In the genomic region with DNA sequence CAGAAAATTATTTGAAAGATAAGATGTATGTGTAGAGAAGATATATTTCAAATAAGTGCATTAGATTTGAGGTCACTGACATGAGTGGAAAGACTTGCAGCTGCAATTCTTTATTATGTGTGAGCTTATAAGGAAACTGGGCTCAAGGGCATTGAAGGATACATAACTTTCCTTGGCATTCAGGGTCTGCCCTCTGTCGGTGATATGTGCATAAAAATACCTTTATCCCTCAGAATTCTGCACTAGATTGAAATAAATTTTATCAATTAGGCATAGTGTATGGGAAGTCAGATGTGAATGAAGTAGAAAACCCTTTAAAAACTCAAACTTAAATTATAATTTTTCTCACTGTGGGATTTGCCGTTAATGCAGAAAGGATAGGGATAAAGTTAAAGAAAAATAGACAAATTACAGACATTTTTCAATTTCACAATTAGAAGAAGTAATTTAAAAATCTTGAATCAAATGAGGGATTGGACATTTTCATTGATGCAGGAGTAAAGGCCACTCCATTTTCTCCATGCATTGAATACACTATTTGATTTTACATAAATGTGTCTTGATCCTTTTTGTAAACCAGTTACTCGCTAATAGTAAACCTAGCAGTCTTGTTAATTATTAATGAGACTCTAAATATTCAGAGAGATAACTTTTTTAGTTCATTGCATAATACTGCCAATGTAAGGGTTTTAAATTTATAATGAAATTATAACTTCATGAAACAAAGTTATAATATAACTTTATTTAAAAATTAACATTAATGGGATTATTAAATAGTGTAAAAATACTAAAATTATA, we compare ENCODE assay signal across 14 cellular contexts. TPM values are rescaled to one million over a fixed set of nuclear protein-coding genes. Genes with fewer than 3 reads are reported as not detected.
DNase-seq lines count a peak whose midpoint lies in the region; ATAC-seq and TF ChIP-seq lines count a peak whose summit lies in the region.
"Had no signal": no experiment of that assay in that cellular context is flagged by ENCODE, and none has a peak within 500 bp of the region (broad histone marks: within the 10 kb centered on the region; RNA-seq: fewer than 3 reads in every experiment).

No MANE protein-coding gene starts in this region.

- no peaks in the 10 kb centered on the region for H3K4me1 ChIP-seq in MM.1S (ENCODE audit: low read length)
- H3K4me1 ChIP-seq: SJSA1 had no signal

- no peaks in the 10 kb centered on the region for H3K36me3 ChIP-seq in MM.1S (replicated peaks; ENCODE audit: insufficient read depth, low read length)
- H3K36me3 ChIP-seq: SJSA1 had no signal

- H3K4me3 Mint-ChIP-seq in brain, result no peak overlapping the region

- no peaks in the 10 kb centered on the region for H3K9me2 ChIP-seq in MM.1S (replicated peaks; ENCODE audit: insufficient read depth, low read length)

- H3F3A ChIP-seq in MM.1S (ENCODE audit: insufficient read depth, low read length), result no peaks in the 10 kb centered on the region

- ATAC-seq in HG03039 (IDR thresholded peaks at IDR 0.05; ENCODE audit: unreplicated experiment) (no peak), GM21526 (IDR thresholded peaks at IDR 0.05; ENCODE audit: low FRiP score, unreplicated experiment) (no peak)
- ATAC-seq: left ventricle myocardium superior had no signal

- TF ChIP-seq CTCF in MM.1S (IDR thresholded peaks at IDR 0.05; ENCODE audit: low read length) (peak; percentile 44), brain (conservative IDR thresholded peaks at IDR 0.05) (peak; percentile 32 to 36)

- H3K4me2 ChIP-seq in MM.1S (ENCODE audit: low read depth, low read length), result no peak overlapping the region

- DNase-seq in ELR (ENCODE audit: low read depth), result peak; percentile 27
- DNase-seq in MM.1S, result peak; percentile 30
- peak; percentile 41 for DNase-seq in myocyte (ENCODE audit: low read depth)
- no peak for DNase-seq in stimulated activated CD4-positive, alpha-beta T cell treated with anti-CD3 and anti-CD28 coated beads, Interleukin-4, amount 100 ng/mL, for 24 hours
- no peak for DNase-seq in RPMI8226
- DNase-seq: activated CD8-positive, alpha-beta memory T cell treated with anti-CD3 and anti-CD28 coated beads, Interleukin-2, amount 50 U/mL, for 4 hours; left ventricle myocardium superior; NCI-H1694; stimulated activated CD4-positive, alpha-beta T cell treated with anti-CD3 and anti-CD28 coated beads, Interleukin-12 subunit alpha, Interleukin-12 subunit beta, amount 100 ng/mL, for 4 hours had no signal

- H3K79me2 ChIP-seq in MM.1S (ENCODE audit: low read length), result no peaks in the 10 kb centered on the region

- peaks cover 3% of the 10 kb centered on the region for H3K27me3 Mint-ChIP-seq in brain

- no peaks in the 10 kb centered on the region for H3K4me1 Mint-ChIP-seq in brain

- H3K27ac Mint-ChIP-seq in brain, result no peak overlapping the region

- no peaks in the 10 kb centered on the region for H3K9me3 ChIP-seq in MM.1S (replicated peaks; ENCODE audit: insufficient read depth, low read length)
- H3K9me3 ChIP-seq: SJSA1 had no signal

- no peak overlapping the region for H3K4me3 ChIP-seq in MM.1S (ENCODE audit: low read length)
- H3K4me3 ChIP-seq: SJSA1 had no signal

- H4K20me1 ChIP-seq in MM.1S (ENCODE audit: insufficient read depth, low read length), result no peaks in the 10 kb centered on the region

- no peak overlapping the region for H2AFZ ChIP-seq in MM.1S (ENCODE audit: low read length)

- H3K9me3 Mint-ChIP-seq in brain, result no peaks in the 10 kb centered on the region

- H3K27ac ChIP-seq in MM.1S (ENCODE audit: low read length), result no peak overlapping the region
- H3K27ac ChIP-seq: SJSA1 had no signal

- H3K36me3 Mint-ChIP-seq in brain, result no peaks in the 10 kb centered on the region

- no peak overlapping the region for H3K9ac ChIP-seq in MM.1S (ENCODE audit: low read length)

- no peaks in the 10 kb centered on the region for H3K27me3 ChIP-seq in MM.1S (replicated peaks; ENCODE audit: insufficient read depth, low read length)
- H3K27me3 ChIP-seq: SJSA1 had no signal

RNA-seq across cellular contexts. Expression of gene ETNPPL, which starts 21.0 kb away (rescaled TPM):
- 23.0 TPM for polyA plus RNA-seq in brain (ENCODE audit: insufficient read depth, low read depth, low replicate concordance)
- total RNA-seq in myocyte, result not detected in 2 replicates
- polyA plus RNA-seq in myocyte (2012), result not detected
- total RNA-seq: dermis microvascular lymphatic vessel endothelial cell, SJSA1 had no signal

Comparison
In these comparisons a context has a peak if more than half of its experiments do, and no peak if none do; other contexts are left out.
1. DNase-seq: peak in ELR (single experiment), MM.1S (single experiment) and myocyte (single experiment); none in stimulated activated CD4-positive, alpha-beta T cell treated with anti-CD3 and anti-CD28 coated beads, Interleukin-4, amount 100 ng/mL, for 24 hours (single experiment) and RPMI8226 (single experiment).